Comparison of ENCODE assay signal across 12 cellular contexts in genomic region chr2:30366199-30366691, GRCh38.
DNase-seq lines count a peak whose midpoint lies in the region; ATAC-seq and TF ChIP-seq lines count a peak whose summit lies in the region.
"Had no signal": no experiment of that assay in that cellular context is flagged by ENCODE, and none has a peak within 500 bp of the region (broad histone marks: within the 10 kb centered on the region; RNA-seq: fewer than 3 reads in every experiment).

No MANE protein-coding gene starts in this region.

- H3K4me3 ChIP-seq in heart left ventricle (no peak overlapping the region), upper lobe of left lung (no peak overlapping the region)
- H3K4me3 ChIP-seq: stomach had no signal

- H3K4me1 ChIP-seq in heart left ventricle = peaks cover 17 to 47% (median 28%) of the 10 kb centered on the region in 12 donors
- H3K4me1 ChIP-seq in upper lobe of left lung = peaks cover 16 to 26% (median 21%) of the 10 kb centered on the region in 4 donors

- TF ChIP-seq POLR2A in heart left ventricle (IDR thresholded peaks at IDR 0.05) (no peak), upper lobe of left lung (IDR thresholded peaks at IDR 0.05) (no peak)

- TF ChIP-seq EP300 in upper lobe of left lung (IDR thresholded peaks at IDR 0.05) = no peak

- intact Hi-C loops in heart left ventricle (cut with DNase I) (loop anchor here in 1 of 10 donors (5.0 kb wide), 1 partner anchor 36 kb away; no protein-coding TSS in a partner anchor), Right ventricle myocardium inferior (cut with DNase I) (no loop called here)

- TF ChIP-seq CTCF in heart left ventricle (IDR thresholded peaks at IDR 0.05) = no peak
- TF ChIP-seq CTCF in upper lobe of left lung (IDR thresholded peaks at IDR 0.05) = no peak

- peak overlapping the region in 10 of 12 donors; percentile 41 to 76 (median 53) for H3K27ac ChIP-seq in heart left ventricle
- H3K27ac ChIP-seq in upper lobe of left lung = peak overlapping the region; percentile 35 to 65 (median 58)

- DNase-seq in heart left ventricle = peak in 1 of 5 donors; percentile 41
- DNase-seq in Right ventricle myocardium inferior (ENCODE audit: missing footprints) = no peak
- peak; percentile 74 for DNase-seq in activated CD8-positive, alpha-beta memory T cell treated with anti-CD3 and anti-CD28 coated beads, Interleukin-2, amount 50 U/mL, for 48 hours
- peak; percentile 68 for DNase-seq in kidney tubule cell (ENCODE audit: low spot score)
- DNase-seq in upper lobe of left lung = no peak
- no peak for DNase-seq in occipital lobe (lab: John Stamatoyannopoulos, UW)
- DNase-seq: AML-193, naive B cell, NCI-H2029, stomach had no signal

- H3K9me3 ChIP-seq in heart left ventricle = no peaks in the 10 kb centered on the region
- no peaks in the 10 kb centered on the region for H3K9me3 ChIP-seq in upper lobe of left lung
- H3K9me3 ChIP-seq: stomach had no signal

- no peaks in the 10 kb centered on the region for H3K36me3 ChIP-seq in heart left ventricle
- no peaks in the 10 kb centered on the region for H3K36me3 ChIP-seq in upper lobe of left lung
- H3K36me3 ChIP-seq: stomach had no signal

- peak in 3 of 4 donors; percentile 11 to 85 (median 33) for ATAC-seq in heart left ventricle
- no peak for ATAC-seq in Right ventricle myocardium inferior
- ATAC-seq in upper lobe of left lung (ENCODE audit: low FRiP score in 2 of 2) = peak in 1 of 2 donors; percentile 19
- no peak for ATAC-seq in HG02938 (IDR thresholded peaks at IDR 0.05; ENCODE audit: unreplicated experiment)
- ATAC-seq in GM21576 (IDR thresholded peaks at IDR 0.05; ENCODE audit: unreplicated experiment) = no peak

- WGBS in heart left ventricle, 4 donors = 34 to 75% (median 54%) methylated on average over 7 to 10 of the region's 10 CpGs
- WGBS in upper lobe of left lung, 2 donors = 46 to 56% methylated on average over 9 to 10 of the region's 10 CpGs

- no peaks in the 10 kb centered on the region for H3K27me3 ChIP-seq in heart left ventricle
- no peaks in the 10 kb centered on the region for H3K27me3 ChIP-seq in upper lobe of left lung
- H3K27me3 ChIP-seq: stomach had no signal

Comparison
In these comparisons a context has a peak if more than half of its experiments do, and no peak if none do; other contexts are left out.
1. ATAC-seq: peak in heart left ventricle (3 of 4); none in Right ventricle myocardium inferior (single experiment), HG02938 (single experiment) and GM21576 (single experiment).
2. DNase-seq: peak in activated CD8-positive, alpha-beta memory T cell treated with anti-CD3 and anti-CD28 coated beads, Interleukin-2, amount 50 U/mL, for 48 hours (single experiment) and kidney tubule cell (single experiment); none in Right ventricle myocardium inferior (single experiment), upper lobe of left lung (0 of 2) and occipital lobe (single experiment).